23 cellular contexts compared by ENCODE assay signal in the genomic region with DNA sequence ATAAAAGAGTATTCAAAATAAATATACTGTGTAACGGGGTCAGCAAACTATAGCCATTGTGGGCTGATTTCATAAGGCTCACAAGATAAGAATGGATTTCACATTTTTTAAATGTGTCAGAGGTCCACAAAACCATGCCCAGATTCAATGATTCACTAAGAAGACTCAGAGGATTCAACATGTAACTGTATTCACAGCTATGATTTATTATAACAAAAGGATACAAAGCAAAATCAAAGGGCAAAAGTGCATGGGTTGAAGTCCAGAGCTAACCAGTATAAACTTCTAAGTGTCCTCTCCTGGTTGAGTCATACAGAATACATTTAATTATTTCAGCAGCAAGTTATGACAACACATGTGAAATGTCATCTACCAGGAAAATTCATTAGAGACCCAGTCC. TPM values are rescaled to one million over a fixed set of nuclear protein-coding genes. Genes with fewer than 3 reads are reported as not detected.
DNase-seq lines count a peak whose midpoint lies in the region; ATAC-seq and TF ChIP-seq lines count a peak whose summit lies in the region.
"Had no signal": no experiment of that assay in that cellular context is flagged by ENCODE, and none has a peak within 500 bp of the region (broad histone marks: within the 10 kb centered on the region; RNA-seq: fewer than 3 reads in every experiment).

No MANE protein-coding gene starts in this region.

- H3K4me3 Mint-ChIP-seq in GM23338, result no peak overlapping the region
- H3K4me3 Mint-ChIP-seq: activated CD4-positive, alpha-beta T cell treated with anti-CD3 and anti-CD28 coated beads, Interleukin-2, amount 10 ng/mL, durations not matched to agents 24 days and 14 days; CD4-positive, CD25-positive, alpha-beta regulatory T cell; neural crest cell had no signal

- no peak overlapping the region for H3K27ac Mint-ChIP-seq in GM23338
- H3K27ac Mint-ChIP-seq: activated CD4-positive, alpha-beta T cell treated with anti-CD3 and anti-CD28 coated beads, Interleukin-2, amount 10 ng/mL, durations not matched to agents 24 days and 14 days; CD4-positive, CD25-positive, alpha-beta regulatory T cell had no signal

- no peaks in the 10 kb centered on the region for H3K4me1 Mint-ChIP-seq in GM23338
- H3K4me1 Mint-ChIP-seq: activated CD4-positive, alpha-beta T cell treated with anti-CD3 and anti-CD28 coated beads, Interleukin-2, amount 10 ng/mL, durations not matched to agents 24 days and 14 days; CD4-positive, CD25-positive, alpha-beta regulatory T cell; neural crest cell had no signal

- no peaks in the 10 kb centered on the region for H3K9me3 Mint-ChIP-seq in GM23338

- no peaks in the 10 kb centered on the region; the same call in 1 of the 2 replicates for H3K9me2 ChIP-seq in GM23248 (ENCODE audit: insufficient read depth)
- no peaks in the 10 kb centered on the region for H3K9me2 ChIP-seq in GM23338 (ENCODE audit: insufficient read depth)

- 0 out of 2 replicates have a peak overlapping the region, but pooled peaks have one; percentile 7 for H3K27ac ChIP-seq in GM23248
- H3K27ac ChIP-seq in GM23338 (ENCODE audit: low read depth), result no peak overlapping the region
- H3K27ac ChIP-seq: A549, gastrocnemius medialis, psoas muscle, RWPE1, vagina had no signal

- H3K9ac ChIP-seq in GM23248, result no peak overlapping the region

- DNase-seq in A172 (ENCODE audit: low spot score), result peak; percentile 7
- DNase-seq in GM23248, result peak; percentile 77
- DNase-seq in astrocyte of the spinal cord (ENCODE audit: low read depth, low spot score), result peak; percentile 47
- DNase-seq in iris pigment epithelial cell (ENCODE audit: low read depth), result peak; percentile 92
- no peak for DNase-seq in COR-L47 (lab: John Stamatoyannopoulos, UW)
- no peak for DNase-seq in NCI-H524 treated with DMSO at 0.1 percent for 48 hours (lab: John Stamatoyannopoulos, UW)
- no peak for DNase-seq in GM23338 (ENCODE audit: low spot score)
- DNase-seq: activated CD4-positive, alpha-beta T cell treated with anti-CD3 and anti-CD28 coated beads, Interleukin-2, amount 10 ng/mL, durations not matched to agents 24 days and 14 days; activated naive CD4-positive, alpha-beta T cell treated with Interleukin-2 at 50 U/mL for 16 hours; aorta; CD4-positive, CD25-positive, alpha-beta regulatory T cell; gastrocnemius medialis; midbrain; NCI-H1105 treated with DMSO at 0.1 percent for 48 hours; NCI-H2107; NCI-H510A treated with DMSO at 0.1 percent for 48 hours; psoas muscle; substantia nigra had no signal

- WGBS in GM23248 (ENCODE audit: low coverage in 1 of 2, low lambda C conversion rate in 2 of 2, missing lambda C conversion rate in 2 of 2), 2 experiments, result 72 to 79% methylated on average over 1 of the region's 1 CpG

- H3K79me2 ChIP-seq in GM23248 (ENCODE audit: insufficient read depth) (no peaks in the 10 kb centered on the region), GM23338 (replicated peaks; ENCODE audit: insufficient read depth) (no peaks in the 10 kb centered on the region)

- H3K4me3 ChIP-seq in GM23248, result no peak overlapping the region; the same call in 1 of the 2 replicates
- H3K4me3 ChIP-seq in astrocyte of the spinal cord (ENCODE audit: low read depth, low read length), result no peak overlapping the region
- H3K4me3 ChIP-seq in GM23338, result no peak overlapping the region
- H3K4me3 ChIP-seq: A549, gastrocnemius medialis, psoas muscle, vagina had no signal

- H3F3A ChIP-seq in GM23248 (ENCODE audit: insufficient read depth) (no peaks in the 10 kb centered on the region), GM23338 (replicated peaks; ENCODE audit: low read depth) (no peaks in the 10 kb centered on the region)

- H2AFZ ChIP-seq in GM23248, result no peak overlapping the region
- H2AFZ ChIP-seq in GM23338, result no peak overlapping the region

- TF ChIP-seq CTCF in astrocyte of the spinal cord (IDR thresholded peaks at IDR 0.05; ENCODE audit: low read depth, low read length), result no peak
- no peak for TF ChIP-seq CTCF in GM23338 (conservative IDR thresholded peaks at IDR 0.05; ENCODE audit: low read depth in 2 of 2)

- peaks cover 9% of the 10 kb centered on the region for H3K4me1 ChIP-seq in GM23248 (ENCODE audit: insufficient read depth)
- H3K4me1 ChIP-seq in GM23338 (ENCODE audit: insufficient read depth), result no peaks in the 10 kb centered on the region
- H3K4me1 ChIP-seq: A549, gastrocnemius medialis, psoas muscle, vagina had no signal

- H3K27me3 Mint-ChIP-seq in GM23338 (ENCODE audit: insufficient read depth, low read depth, poor library complexity), result no peaks in the 10 kb centered on the region
- H3K27me3 Mint-ChIP-seq: activated CD4-positive, alpha-beta T cell treated with anti-CD3 and anti-CD28 coated beads, Interleukin-2, amount 10 ng/mL, durations not matched to agents 24 days and 14 days; CD4-positive, CD25-positive, alpha-beta regulatory T cell had no signal

- peak overlapping the region; percentile 26 for H3K4me2 ChIP-seq in GM23248 (ENCODE audit: unreplicated experiment)
- no peak overlapping the region for H3K4me2 ChIP-seq in GM23338
- H3K4me2 ChIP-seq: A549 had no signal

- H3K36me3 Mint-ChIP-seq in GM23338 (ENCODE audit: low read depth), result peaks cover 9% of the 10 kb centered on the region; the same call in 2 of the 3 replicates

- H4K20me1 ChIP-seq in GM23248 (ENCODE audit: insufficient read depth) (no peaks in the 10 kb centered on the region), GM23338 (replicated peaks; ENCODE audit: insufficient read depth) (no peaks in the 10 kb centered on the region)

- in situ Hi-C loops in GM23248 (cut with MboI), result no loop called here
- in situ Hi-C loops in astrocyte of the spinal cord (cut with HindIII; ENCODE audit: low sequenced_read_pairs), result no loop called here

- no peaks in the 10 kb centered on the region for H3K9me3 ChIP-seq in GM23248 (ENCODE audit: low read depth)
- H3K9me3 ChIP-seq: A549, gastrocnemius medialis, psoas muscle, vagina had no signal

- ATAC-seq in HG03039 (IDR thresholded peaks at IDR 0.05; ENCODE audit: unreplicated experiment) (no peak), GM23338 (no peak)
- ATAC-seq: A549, gastrocnemius medialis, psoas muscle had no signal

- H3K36me3 ChIP-seq in GM23248 (ENCODE audit: low read depth) (no peaks in the 10 kb centered on the region; the same call in 1 of the 2 replicates), GM23338 (ENCODE audit: insufficient read depth) (no peaks in the 10 kb centered on the region)
- H3K36me3 ChIP-seq: gastrocnemius medialis had no signal

- H3K27me3 ChIP-seq in GM23248 (replicated peaks; ENCODE audit: insufficient read depth) (no peaks in the 10 kb centered on the region), GM23338 (ENCODE audit: insufficient read depth) (no peaks in the 10 kb centered on the region)
- H3K27me3 ChIP-seq: gastrocnemius medialis, vagina had no signal

RNA-seq across cellular contexts. Expression of gene TBC1D32, which starts 49.2 kb away (rescaled TPM):
- 5.7 and 10.1 TPM in 2 replicates for total RNA-seq in A172 (2014; rRNA removed; shearing (Covaris generic))
- total RNA-seq in GM23248 (2014; rRNA removed; shearing (Covaris generic)), result 9.0 and 14.2 TPM in 2 replicates
- 4.7 and 4.9 TPM in 2 replicates for polyA plus RNA-seq in GM23248 (2016; fragmentation: Nextera tagmentation; extraction: Ambion mirVana)
- total RNA-seq in GM23338 (2014; rRNA removed; shearing (Covaris generic)), result 10.4 and 16.1 TPM in 2 replicates
- polyA plus RNA-seq in GM23338 (2016; fragmentation: Nextera tagmentation; extraction: Ambion mirVana), result 6.3 and 8.9 TPM in 2 replicates

Comparison
In these comparisons a context has a peak if more than half of its experiments do, and no peak if none do; other contexts are left out.
1. DNase-seq: peak in A172 (single experiment), GM23248 (single experiment), astrocyte of the spinal cord (single experiment) and iris pigment epithelial cell (single experiment); none in COR-L47 (single experiment), NCI-H524 treated with DMSO at 0.1 percent for 48 hours (single experiment) and GM23338 (single experiment).